16 cellular contexts compared by ENCODE assay signal in genomic region chr21:34383724-34384415, GRCh38. TPM values are rescaled to one million over a fixed set of nuclear protein-coding genes. Genes with fewer than 3 reads are reported as not detected.
A peak's percentile ranks its signal among the peaks of the same experiment; 100 is the strongest.
DNase-seq lines count a peak whose midpoint lies in the region; ATAC-seq, FAIRE-seq and TF ChIP-seq lines count a peak whose summit lies in the region.
"Not testable (repeated sequence)": the region's sequence is repeated elsewhere in the genome, so short reads cannot be mapped to it uniquely, and the experiment has no call there.
"Had no signal": no experiment of that assay in that cellular context is flagged by ENCODE, and none has a peak within 500 bp of the region (broad histone marks: within the 10 kb centered on the region; RNA-seq: fewer than 3 reads in every experiment).

No MANE protein-coding gene starts in this region.

- not testable (repeated sequence) for H3K9me1 ChIP-seq in keratinocyte (ENCODE audit: control insufficient read depth, extremely low read depth, insufficient read depth, low read length)

- not testable (repeated sequence) for H3K27ac Mint-ChIP-seq in GM23338

- not testable (repeated sequence) for TF ChIP-seq POLR2A in GM12892 (IDR thresholded peaks at IDR 0.05; ENCODE audit: low read depth, low read length)

- FAIRE-seq in GM12892 (lab: Jason Lieb, UNC) (peak; percentile 98), keratinocyte (lab: Jason Lieb, UNC) (peak; percentile 49)

- TF ChIP-seq CTCF in GM23338 (conservative IDR thresholded peaks at IDR 0.05; ENCODE audit: low read depth in 2 of 2); keratinocyte (optimal IDR thresholded peaks at IDR 0.05 in 1 of 3, IDR thresholded peaks at IDR 0.05 in 1 of 3, conservative IDR thresholded peaks at IDR 0.05 in 1 of 3; ENCODE audit: extremely low read depth in 1 of 3, insufficient read depth in 2 of 3, low read length in 3 of 3): not testable (repeated sequence)

- H3K9me2 ChIP-seq in GM23338 (ENCODE audit: insufficient read depth), result not testable (repeated sequence)

- peak; percentile 95 for ATAC-seq in GM19023 (IDR thresholded peaks at IDR 0.05; ENCODE audit: unreplicated experiment)
- ATAC-seq in GM21360 (IDR thresholded peaks at IDR 0.05; ENCODE audit: unreplicated experiment), result peak; percentile 85
- peak; percentile 85 for ATAC-seq in GM23338
- ATAC-seq in HG02943 (IDR thresholded peaks at IDR 0.05; ENCODE audit: low read depth, unreplicated experiment), result peak; percentile 87
- peak; percentile 84 for ATAC-seq in HG03432 (IDR thresholded peaks at IDR 0.05; ENCODE audit: unreplicated experiment)
- ATAC-seq in activated CD4-positive, CD25-positive, alpha-beta regulatory T cell treated with anti-CD3 and anti-CD28 coated beads, Interleukin-2, amount 50 U/mL, for 24 hours, result peak; percentile 88 to 92

- H3K27me3 Mint-ChIP-seq in GM23338 (ENCODE audit: insufficient read depth, low read depth, poor library complexity), result not testable (repeated sequence)

- H3K9me3 ChIP-seq in keratinocyte (ENCODE audit: control insufficient read depth, low read depth, low read length), result not testable (repeated sequence)

- H3K27ac ChIP-seq in GM23338 (ENCODE audit: low read depth); keratinocyte (ENCODE audit: control insufficient read depth, insufficient read depth, low read length): not testable (repeated sequence)

- H3K4me2 ChIP-seq in GM23338; keratinocyte (ENCODE audit: control insufficient read depth, extremely low read depth, insufficient read depth, low read depth, low read length): not testable (repeated sequence)

- not testable (repeated sequence) for DNase-seq in GM12892 (ENCODE audit: insufficient read length); GM23338 (ENCODE audit: low spot score); keratinocyte (ENCODE audit: low read depth, low spot score)

- not testable (repeated sequence) for H3K79me2 ChIP-seq in GM23338 (replicated peaks; ENCODE audit: insufficient read depth); keratinocyte (ENCODE audit: control insufficient read depth, insufficient read depth, low read length)

- H3K9me3 Mint-ChIP-seq in GM23338, result not testable (repeated sequence)

- H3F3A ChIP-seq in GM23338 (replicated peaks; ENCODE audit: low read depth), result not testable (repeated sequence)

- not testable (repeated sequence) for H3K36me3 Mint-ChIP-seq in GM23338 (ENCODE audit: low read depth)

- H3K27me3 ChIP-seq in GM23338 (ENCODE audit: insufficient read depth); keratinocyte (ENCODE audit: control insufficient read depth, extremely low read depth, insufficient read depth, low read length): not testable (repeated sequence)

- H3K36me3 ChIP-seq in GM23338 (ENCODE audit: insufficient read depth); keratinocyte (ENCODE audit: control insufficient read depth in 2 of 2, extremely low read depth in 1 of 2, insufficient read depth in 2 of 2, low read length in 2 of 2): not testable (repeated sequence)

- H4K20me1 ChIP-seq in GM23338 (replicated peaks; ENCODE audit: insufficient read depth); keratinocyte (ENCODE audit: control insufficient read depth, extremely low read depth, insufficient read depth, low read length): not testable (repeated sequence)

- not testable (repeated sequence) for H3K4me3 Mint-ChIP-seq in GM23338

- H3K4me1 Mint-ChIP-seq in GM23338, result not testable (repeated sequence)

- dilution Hi-C loops in keratinocyte (cut with MboI; ENCODE audit: extremely low pct_ligation_motif_present, low sequenced_read_pairs), result not testable (repeated sequence)

- not testable (repeated sequence) for H3K4me3 ChIP-seq in GM23338; keratinocyte (ENCODE audit: control insufficient read depth in 2 of 3, extremely low read depth in 1 of 3, insufficient read depth in 2 of 3, low read depth in 1 of 3, low read length in 3 of 3)

- H2AFZ ChIP-seq in GM23338; keratinocyte (ENCODE audit: control insufficient read depth, low read length): not testable (repeated sequence)

- H3K9ac ChIP-seq in keratinocyte (ENCODE audit: control insufficient read depth, extremely low read depth, insufficient read depth, low read length), result not testable (repeated sequence)

- H3K4me1 ChIP-seq in GM23338 (ENCODE audit: insufficient read depth); keratinocyte (ENCODE audit: control insufficient read depth, extremely low read depth, insufficient read depth, low read length): not testable (repeated sequence)

RNA-seq across cellular contexts. Expression of gene SMIM11, which starts 8.6 kb away (rescaled TPM):
- polyA plus RNA-seq in GM12892 (2012; ENCODE audit: missing spikeins), result 3.9 TPM
- total RNA-seq in GM23338 (2014; rRNA removed; shearing (Covaris generic)), result 8.9 TPM in 1 of 2 replicates, not detected in the other
- polyA plus RNA-seq in GM23338 (2016; fragmentation: Nextera tagmentation; extraction: Ambion mirVana) (3.3 and 3.5 TPM in 2 replicates), keratinocyte (2.7 to 13.1 TPM (median 7.0 TPM) in 3 replicates)
- polyA plus RNA-seq in keratinocyte (2011; ENCODE audit: low read depth), result 0.64 TPM
- polyA plus RNA-seq in keratinocyte (2011; cell fraction: cytosol; rRNA removed), result 2.7 and 6.9 TPM in 2 replicates
- polyA plus RNA-seq in keratinocyte (2011; cell fraction: nucleus; rRNA removed), result 5.4 and 9.1 TPM in 2 replicates
- polyA plus RNA-seq in keratinocyte (2012; ENCODE audit: low replicate concordance), result 1.4 and 5.7 TPM in 2 replicates
- polyA minus RNA-seq in keratinocyte, result 0.66 to 4.8 TPM (median 3.0 TPM) in 3 replicates
- 3.3 TPM for polyA minus RNA-seq in keratinocyte (2011; cell fraction: cytosol; rRNA and poly(A)+ RNA removed)
- polyA minus RNA-seq in keratinocyte (2011; cell fraction: nucleus; rRNA and poly(A)+ RNA removed), result 0.95 and 1.9 TPM in 2 replicates

RNA-seq across cellular contexts. Expression of gene KCNE2, which starts 20.1 kb away (rescaled TPM):
- not detected for polyA plus RNA-seq in GM12892 (2012; ENCODE audit: missing spikeins)
- 0.28 TPM in 1 of 2 replicates, not detected in the other for total RNA-seq in GM23338 (2014; rRNA removed; shearing (Covaris generic))
- polyA plus RNA-seq in GM23338 (2016; fragmentation: Nextera tagmentation; extraction: Ambion mirVana), result 0.49 and 0.55 TPM in 2 replicates
- not detected in 3 replicates for polyA plus RNA-seq in keratinocyte
- polyA plus RNA-seq in keratinocyte (2011; ENCODE audit: low read depth), result not detected
- polyA plus RNA-seq in keratinocyte (2011; cell fraction: cytosol; rRNA removed), result 0.07 TPM in 1 of 2 replicates, not detected in the other
- polyA plus RNA-seq in keratinocyte (2011; cell fraction: nucleus; rRNA removed), result not detected in 2 replicates
- 0.31 and 0.54 TPM in 2 replicates for polyA plus RNA-seq in keratinocyte (2012; ENCODE audit: low replicate concordance)
- polyA minus RNA-seq in keratinocyte, result not detected in 3 replicates
- not detected for polyA minus RNA-seq in keratinocyte (2011; cell fraction: cytosol; rRNA and poly(A)+ RNA removed)
- not detected in 2 replicates for polyA minus RNA-seq in keratinocyte (2011; cell fraction: nucleus; rRNA and poly(A)+ RNA removed)
- total RNA-seq: activated CD8-positive, alpha-beta T cell treated with anti-CD3 and anti-CD28 coated beads, Interleukin-2, amount 10 ng/mL, durations not matched to agents 7 days and 5 days; Caco-2; MCF 10A; omental fat pad; spleen; T-helper 2 cell treated with Interferon-gamma antibody and Interleukin-4, amounts not matched to agents 100 ng/mL and 5 ng/mL, for 36 hours had no signal

RNA-seq across cellular contexts. Expression of gene SMIM34, which starts 39.9 kb away (rescaled TPM):
- polyA plus RNA-seq in GM12892 (2012; ENCODE audit: missing spikeins), result not detected
- total RNA-seq in GM23338 (2014; rRNA removed; shearing (Covaris generic)), result not detected in 2 replicates
- polyA plus RNA-seq in GM23338 (2016; fragmentation: Nextera tagmentation; extraction: Ambion mirVana), result not detected in 2 replicates
- polyA plus RNA-seq in keratinocyte, result not detected in 3 replicates
- polyA plus RNA-seq in keratinocyte (2011; ENCODE audit: low read depth), result 0.56 TPM
- polyA plus RNA-seq in keratinocyte (2011; cell fraction: cytosol; rRNA removed), result not detected in 2 replicates
- polyA plus RNA-seq in keratinocyte (2011; cell fraction: nucleus; rRNA removed), result not detected in 2 replicates
- 0.80 TPM in 1 of 2 replicates, not detected in the other for polyA plus RNA-seq in keratinocyte (2012; ENCODE audit: low replicate concordance)
- polyA minus RNA-seq in keratinocyte, result not detected in 3 replicates
- polyA minus RNA-seq in keratinocyte (2011; cell fraction: cytosol; rRNA and poly(A)+ RNA removed), result not detected
- polyA minus RNA-seq in keratinocyte (2011; cell fraction: nucleus; rRNA and poly(A)+ RNA removed), result not detected in 2 replicates
- total RNA-seq: activated CD8-positive, alpha-beta T cell treated with anti-CD3 and anti-CD28 coated beads, Interleukin-2, amount 10 ng/mL, durations not matched to agents 7 days and 5 days; Caco-2; cerebellum; esophagus muscularis mucosa; MCF 10A; omental fat pad; T-helper 2 cell treated with Interferon-gamma antibody and Interleukin-4, amounts not matched to agents 100 ng/mL and 5 ng/mL, for 36 hours had no signal
- polyA plus RNA-seq: spleen had no signal
